ENCODE assay signal across 11 cellular contexts in genomic region chr1:1417396-1417795, GRCh38. TPM values are rescaled to one million over a fixed set of nuclear protein-coding genes. Genes with fewer than 3 reads are reported as not detected.
A peak's percentile ranks its signal among the peaks of the same experiment; 100 is the strongest.
DNase-seq lines count a peak whose midpoint lies in the region; ATAC-seq, FAIRE-seq and TF ChIP-seq lines count a peak whose summit lies in the region.
"Not testable (repeated sequence)": the region's sequence is repeated elsewhere in the genome, so short reads cannot be mapped to it uniquely, and the experiment has no call there.
"Had no signal": no experiment of that assay in that cellular context is flagged by ENCODE, and none has a peak within 500 bp of the region (broad histone marks: within the 10 kb centered on the region; RNA-seq: fewer than 3 reads in every experiment).

No MANE protein-coding gene starts in this region.

- peak; percentile 74 for DNase-seq in COLO668 (lab: John Stamatoyannopoulos, UW; ENCODE audit: unreplicated experiment)
- DNase-seq in NCI-H526 treated with DMSO at 0.1 percent for 48 hours (lab: John Stamatoyannopoulos, UW) = peak; percentile 33
- DNase-seq in activated T-cell treated with anti-CD3 and anti-CD28 coated beads, Interleukin-2, amount 50 U/mL, for 72 hours; glutamatergic neuron; mesothelial cell of epicardium (ENCODE audit: low spot score in 2 of 2, unreplicated experiment in 2 of 2); stimulated activated effector memory CD8-positive, alpha-beta T cell treated with anti-CD3 and anti-CD28 coated beads, Interleukin-12 subunit alpha, Interleukin-12 subunit beta, amount 100 ng/mL, for 72 hours (ENCODE audit: low spot score in 2 of 2): not testable (repeated sequence)
- peak; percentile 41 for DNase-seq in bronchial epithelial cell (ENCODE audit: low read depth)

- not testable (repeated sequence) for H3K36me3 Mint-ChIP-seq in activated T-cell treated with anti-CD3 and anti-CD28 coated beads, Interleukin-2, amount 50 U/mL, for 72 hours (ENCODE audit: insufficient read depth in 2 of 2); glutamatergic neuron (ENCODE audit: unreplicated experiment); mesothelial cell of epicardium; stimulated activated effector memory CD8-positive, alpha-beta T cell treated with anti-CD3 and anti-CD28 coated beads, Interleukin-12 subunit alpha, Interleukin-12 subunit beta, amount 100 ng/mL, for 72 hours

- peak overlapping the region; percentile 5 for H3K27ac Mint-ChIP-seq in activated T-cell treated with anti-CD3 and anti-CD28 coated beads, Interleukin-2, amount 50 U/mL, for 72 hours
- H3K27ac Mint-ChIP-seq in glutamatergic neuron (ENCODE audit: unreplicated experiment); stimulated activated effector memory CD8-positive, alpha-beta T cell treated with anti-CD3 and anti-CD28 coated beads, Interleukin-12 subunit alpha, Interleukin-12 subunit beta, amount 100 ng/mL, for 72 hours: not testable (repeated sequence)
- peak overlapping the region; percentile 70 for H3K27ac Mint-ChIP-seq in mesothelial cell of epicardium

- not testable (repeated sequence) for ATAC-seq in activated T-cell treated with anti-CD3 and anti-CD28 coated beads, Interleukin-2, amount 50 U/mL, for 72 hours (replicated peaks in 1 of 2); stimulated activated effector memory CD8-positive, alpha-beta T cell treated with anti-CD3 and anti-CD28 coated beads, Interleukin-12 subunit alpha, Interleukin-12 subunit beta, amount 100 ng/mL, for 72 hours

- not testable (repeated sequence) for H2AFZ ChIP-seq in KMS-11 (ENCODE audit: low read depth)

- not testable (repeated sequence) for H3K4me3 ChIP-seq in KMS-11 (IDR thresholded peaks at IDR 0.05; ENCODE audit: insufficient read depth, low read depth, low read length); bronchial epithelial cell (ENCODE audit: low read depth, low read length)

- not testable (repeated sequence) for TF ChIP-seq CTCF in KMS-11 (conservative IDR thresholded peaks at IDR 0.05; ENCODE audit: low read depth, low read length); bronchial epithelial cell (IDR thresholded peaks at IDR 0.05; ENCODE audit: insufficient read depth, low read length, severe bottlenecking); glutamatergic neuron (IDR thresholded peaks at IDR 0.05; ENCODE audit: partially characterized antibody, unreplicated experiment); mesothelial cell of epicardium (IDR thresholded peaks at IDR 0.05; ENCODE audit: unreplicated experiment)

- H3K4me1 Mint-ChIP-seq in activated T-cell treated with anti-CD3 and anti-CD28 coated beads, Interleukin-2, amount 50 U/mL, for 72 hours (ENCODE audit: low read depth) = peaks cover 23% of the 10 kb centered on the region
- H3K4me1 Mint-ChIP-seq in glutamatergic neuron (ENCODE audit: low read depth, unreplicated experiment) (peaks cover 20% of the 10 kb centered on the region), mesothelial cell of epicardium (peaks cover 21% of the 10 kb centered on the region)
- not testable (repeated sequence) for H3K4me1 Mint-ChIP-seq in stimulated activated effector memory CD8-positive, alpha-beta T cell treated with anti-CD3 and anti-CD28 coated beads, Interleukin-12 subunit alpha, Interleukin-12 subunit beta, amount 100 ng/mL, for 72 hours

- peak overlapping the region in 1 of 2 donors; percentile 45 for H3K4me3 Mint-ChIP-seq in activated T-cell treated with anti-CD3 and anti-CD28 coated beads, Interleukin-2, amount 50 U/mL, for 72 hours
- peak overlapping the region; percentile 63 for H3K4me3 Mint-ChIP-seq in glutamatergic neuron (ENCODE audit: unreplicated experiment)
- not testable (repeated sequence) for H3K4me3 Mint-ChIP-seq in mesothelial cell of epicardium
- H3K4me3 Mint-ChIP-seq in stimulated activated effector memory CD8-positive, alpha-beta T cell treated with anti-CD3 and anti-CD28 coated beads, Interleukin-12 subunit alpha, Interleukin-12 subunit beta, amount 100 ng/mL, for 72 hours = peak overlapping the region; percentile 12

- H3K9me3 Mint-ChIP-seq in activated T-cell treated with anti-CD3 and anti-CD28 coated beads, Interleukin-2, amount 50 U/mL, for 72 hours; glutamatergic neuron (ENCODE audit: unreplicated experiment); mesothelial cell of epicardium; stimulated activated effector memory CD8-positive, alpha-beta T cell treated with anti-CD3 and anti-CD28 coated beads, Interleukin-12 subunit alpha, Interleukin-12 subunit beta, amount 100 ng/mL, for 72 hours: not testable (repeated sequence)

- H3K27me3 ChIP-seq in KMS-11 (ENCODE audit: insufficient read depth, low read depth); bronchial epithelial cell (ENCODE audit: control insufficient read depth, insufficient read depth, low read length): not testable (repeated sequence)

- H3K36me3 ChIP-seq in KMS-11 (ENCODE audit: insufficient read depth); bronchial epithelial cell (ENCODE audit: control insufficient read depth, insufficient read depth, low read length): not testable (repeated sequence)

- H4K20me1 ChIP-seq in KMS-11 (ENCODE audit: insufficient read depth) = not testable (repeated sequence)

- not testable (repeated sequence) for H3K9ac ChIP-seq in KMS-11

- H3K4me2 ChIP-seq in KMS-11 = 0 out of 2 replicates have a peak overlapping the region, but pooled peaks have one; percentile 3

- not testable (repeated sequence) for H3K27me3 Mint-ChIP-seq in activated T-cell treated with anti-CD3 and anti-CD28 coated beads, Interleukin-2, amount 50 U/mL, for 72 hours (ENCODE audit: low read depth); glutamatergic neuron (ENCODE audit: unreplicated experiment); mesothelial cell of epicardium (ENCODE audit: low read depth)

- not testable (repeated sequence) for H3K79me2 ChIP-seq in KMS-11 (ENCODE audit: insufficient read depth, low read depth)

- not testable (repeated sequence) for H3K27ac ChIP-seq in KMS-11

- FAIRE-seq in bronchial epithelial cell (lab: Jason Lieb, UNC) = not testable (repeated sequence)

- not testable (repeated sequence) for H3K4me1 ChIP-seq in KMS-11 (ENCODE audit: low read depth, poor library complexity, severe bottlenecking)

RNA-seq across cellular contexts. Expression of gene ANKRD65, which starts 3.7 kb away (rescaled TPM):
- total RNA-seq in activated T-cell treated with anti-CD3 and anti-CD28 coated beads, Interleukin-2, amount 50 U/mL, for 72 hours = under 1 TPM in 1 of 2 donors, not detected in 1; 0.17 TPM
- total RNA-seq in bronchial epithelial cell (5.3 and 7.9 TPM in 2 replicates), glutamatergic neuron (ENCODE audit: unreplicated experiment) (38.4 TPM), mesothelial cell of epicardium (10.9 to 12.3 TPM (median 11.3 TPM) in 3 replicates)
- total RNA-seq: B cell; CD8-positive, alpha-beta T cell had no signal

RNA-seq across cellular contexts. Expression of gene MRPL20, which starts 10.3 kb away (rescaled TPM):
- 10 to 100 TPM; 74.9 to 77.5 TPM for total RNA-seq in activated T-cell treated with anti-CD3 and anti-CD28 coated beads, Interleukin-2, amount 50 U/mL, for 72 hours
- total RNA-seq in bronchial epithelial cell (46.3 and 50.4 TPM in 2 replicates), glutamatergic neuron (ENCODE audit: unreplicated experiment) (98.6 TPM), mesothelial cell of epicardium (87.9 to 98.2 TPM (median 94.7 TPM) in 3 replicates)

RNA-seq across cellular contexts. Expression of gene VWA1, which starts 18.1 kb away (rescaled TPM):
- 1 to 10 TPM in 1 of 2 donors, under 1 TPM in 1; 0.94 to 1.4 TPM for total RNA-seq in activated T-cell treated with anti-CD3 and anti-CD28 coated beads, Interleukin-2, amount 50 U/mL, for 72 hours
- total RNA-seq in bronchial epithelial cell (5.0 and 7.9 TPM in 2 replicates), glutamatergic neuron (ENCODE audit: unreplicated experiment) (56.9 TPM), mesothelial cell of epicardium (57.0 to 59.1 TPM (median 57.7 TPM) in 3 replicates)
- total RNA-seq: B cell; CD8-positive, alpha-beta T cell had no signal

RNA-seq across cellular contexts. Expression of gene CCNL2, which starts 18.3 kb away (rescaled TPM):
- 100 to 1,000 TPM; 166 to 180 TPM for total RNA-seq in activated T-cell treated with anti-CD3 and anti-CD28 coated beads, Interleukin-2, amount 50 U/mL, for 72 hours
- 119 and 134 TPM in 2 replicates for total RNA-seq in bronchial epithelial cell
- 394 TPM for total RNA-seq in glutamatergic neuron (ENCODE audit: unreplicated experiment)
- total RNA-seq in mesothelial cell of epicardium = 396 to 423 TPM (median 405 TPM) in 3 replicates

RNA-seq across cellular contexts. Expression of gene ATAD3C, which starts 32.1 kb away (rescaled TPM):
- 1 to 10 TPM; 2.8 to 3.7 TPM for total RNA-seq in activated T-cell treated with anti-CD3 and anti-CD28 coated beads, Interleukin-2, amount 50 U/mL, for 72 hours
- total RNA-seq in bronchial epithelial cell = 0.26 and 0.77 TPM in 2 replicates
- 10.2 TPM for total RNA-seq in glutamatergic neuron (ENCODE audit: unreplicated experiment)
- total RNA-seq in mesothelial cell of epicardium = 2.2 to 3.9 TPM (median 2.9 TPM) in 3 replicates
- total RNA-seq: M059J had no signal
